Comparison of ENCODE assay signal across 24 cellular contexts in the genomic region with DNA sequence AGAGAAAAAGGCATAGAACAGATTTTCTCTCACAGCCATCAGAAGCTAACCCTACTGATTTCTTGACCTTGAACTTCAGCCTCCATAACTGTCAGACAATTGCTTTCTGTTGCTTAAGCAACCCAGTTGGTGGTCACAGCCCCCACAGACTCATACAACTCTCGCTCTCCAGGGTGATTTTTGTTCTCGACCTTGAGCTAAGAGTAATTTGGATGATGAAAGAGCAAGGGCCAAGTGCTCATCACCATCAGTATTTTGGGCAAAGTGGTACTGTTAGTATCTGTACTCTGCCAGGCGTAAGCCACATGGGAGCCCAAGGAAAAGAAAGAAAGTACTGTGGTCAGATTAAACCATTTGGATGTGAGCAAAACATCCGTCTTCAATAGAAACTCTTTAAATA.
DNase-seq lines count a peak whose midpoint lies in the region; ATAC-seq and TF ChIP-seq lines count a peak whose summit lies in the region.
"Had no signal": no experiment of that assay in that cellular context is flagged by ENCODE, and none has a peak within 500 bp of the region (broad histone marks: within the 10 kb centered on the region; RNA-seq: fewer than 3 reads in every experiment).

No MANE protein-coding gene starts in this region.

- H3K9me3 ChIP-seq in T-helper 17 cell (ENCODE audit: control insufficient read depth, low read length, poor library complexity, severe bottlenecking), result no peaks in the 10 kb centered on the region
- no peaks in the 10 kb centered on the region for H3K9me3 ChIP-seq in naive thymus-derived CD4-positive, alpha-beta T cell (ENCODE audit: control insufficient read depth in 2 of 3, low read length in 3 of 3)
- H3K9me3 ChIP-seq in mucosa of descending colon, result no peaks in the 10 kb centered on the region

- peaks cover 12% of the 10 kb centered on the region for H3K36me3 Mint-ChIP-seq in activated T-cell treated with anti-CD3 and anti-CD28 coated beads, Interleukin-2, amount 50 U/mL, for 24 hours (ENCODE audit: low read depth)
- H3K36me3 Mint-ChIP-seq in T-helper 17 cell (ENCODE audit: low read depth), result peaks cover 2% of the 10 kb centered on the region
- H3K36me3 Mint-ChIP-seq in naive thymus-derived CD4-positive, alpha-beta T cell, result peaks cover 0 to 39% (median 3%) of the 10 kb centered on the region in 5 donors
- H3K36me3 Mint-ChIP-seq in activated CD8-positive, alpha-beta memory T cell treated with anti-CD3 and anti-CD28 coated beads, Interleukin-2, amount 10 ng/mL, durations not matched to agents 7 days and 5 days, result peaks cover 33% of the 10 kb centered on the region

- intact Hi-C loops in naive thymus-derived CD4-positive, alpha-beta T cell (cut with micrococcal nuclease), result no loop called here
- intact Hi-C loops in mucosa of descending colon (cut with DNase I, micrococcal nuclease), result no loop called here

- H3K27me3 Mint-ChIP-seq in activated T-cell treated with anti-CD3 and anti-CD28 coated beads, Interleukin-2, amount 50 U/mL, for 24 hours, result no peaks in the 10 kb centered on the region
- peaks cover 6% of the 10 kb centered on the region for H3K27me3 Mint-ChIP-seq in T-helper 17 cell
- H3K27me3 Mint-ChIP-seq in naive thymus-derived CD4-positive, alpha-beta T cell, result peaks cover 0 to 5% (median 0%) of the 10 kb centered on the region in 5 donors
- H3K27me3 Mint-ChIP-seq in activated CD8-positive, alpha-beta memory T cell treated with anti-CD3 and anti-CD28 coated beads, Interleukin-2, amount 10 ng/mL, durations not matched to agents 7 days and 5 days, result no peaks in the 10 kb centered on the region

- CTCF ChIA-PET in naive thymus-derived CD4-positive, alpha-beta T cell (lab: Charles Lee), result interaction anchor here (0.7 kb wide), 1 partner anchor 129 kb away, joined by 3 read pairs; no protein-coding TSS in a partner anchor
- CTCF ChIA-PET in activated CD8-positive, alpha-beta memory T cell treated with anti-CD3 and anti-CD28 coated beads, Interleukin-2, amount 10 ng/mL, durations not matched to agents 7 days and 5 days (lab: Charles Lee), result interaction anchor here (1.5 to 5.5 kb wide), 3 partner anchors 11 to 540 kb away, joined by 4 to 32 read pairs (median 5); no protein-coding TSS in a partner anchor

- H3K4me3 ChIP-seq in naive thymus-derived CD4-positive, alpha-beta T cell (ENCODE audit: low read length), result no peak overlapping the region
- H3K4me3 ChIP-seq in mucosa of descending colon, result no peak overlapping the region
- H3K4me3 ChIP-seq: PC-9, SK-N-MC had no signal

- peaks cover 76% of the 10 kb centered on the region for H3K4me1 Mint-ChIP-seq in activated T-cell treated with anti-CD3 and anti-CD28 coated beads, Interleukin-2, amount 50 U/mL, for 24 hours (ENCODE audit: low read depth)
- peaks cover 32% of the 10 kb centered on the region for H3K4me1 Mint-ChIP-seq in T-helper 17 cell
- H3K4me1 Mint-ChIP-seq in naive thymus-derived CD4-positive, alpha-beta T cell, result peaks cover 44 to 100% (median 88%) of the 10 kb centered on the region in 7 donors
- peaks cover 50% of the 10 kb centered on the region for H3K4me1 Mint-ChIP-seq in activated CD8-positive, alpha-beta memory T cell treated with anti-CD3 and anti-CD28 coated beads, Interleukin-2, amount 10 ng/mL, durations not matched to agents 7 days and 5 days

- ATAC-seq in T-helper 17 cell, result no peak
- ATAC-seq in naive thymus-derived CD4-positive, alpha-beta T cell, result no peak
- ATAC-seq in omental fat pad (ENCODE audit: low FRiP score), result no peak
- no peak for ATAC-seq in mucosa of descending colon
- no peak for ATAC-seq in activated CD8-positive, alpha-beta memory T cell treated with anti-CD3 and anti-CD28 coated beads, Interleukin-2, amount 10 ng/mL, durations not matched to agents 7 days and 5 days

- no peaks in the 10 kb centered on the region for H3K36me3 ChIP-seq in naive thymus-derived CD4-positive, alpha-beta T cell (ENCODE audit: control insufficient read depth in 2 of 3, insufficient read depth in 3 of 3, low read length in 3 of 3)
- H3K36me3 ChIP-seq in mucosa of descending colon (ENCODE audit: low read depth), result no peaks in the 10 kb centered on the region

- no peaks in the 10 kb centered on the region for H3K9me3 Mint-ChIP-seq in activated T-cell treated with anti-CD3 and anti-CD28 coated beads, Interleukin-2, amount 50 U/mL, for 24 hours
- peaks cover 0 to 4% (median 0%) of the 10 kb centered on the region in 11 donors for H3K9me3 Mint-ChIP-seq in naive thymus-derived CD4-positive, alpha-beta T cell
- no peaks in the 10 kb centered on the region for H3K9me3 Mint-ChIP-seq in activated CD8-positive, alpha-beta memory T cell treated with anti-CD3 and anti-CD28 coated beads, Interleukin-2, amount 10 ng/mL, durations not matched to agents 7 days and 5 days (ENCODE audit: low read depth)

- no peak overlapping the region for H3K4me3 Mint-ChIP-seq in activated T-cell treated with anti-CD3 and anti-CD28 coated beads, Interleukin-2, amount 50 U/mL, for 24 hours
- no peak overlapping the region for H3K4me3 Mint-ChIP-seq in T-helper 17 cell
- no peak overlapping the region for H3K4me3 Mint-ChIP-seq in naive thymus-derived CD4-positive, alpha-beta T cell
- no peak overlapping the region for H3K4me3 Mint-ChIP-seq in activated CD8-positive, alpha-beta memory T cell treated with anti-CD3 and anti-CD28 coated beads, Interleukin-2, amount 10 ng/mL, durations not matched to agents 7 days and 5 days

- POLR2A ChIA-PET in naive thymus-derived CD4-positive, alpha-beta T cell (lab: Charles Lee), result interaction anchor here (1.1 to 1.6 kb wide), 3 partner anchors 15 to 39 kb away, joined by 3 to 5 read pairs (median 3); no protein-coding TSS in a partner anchor

- TF ChIP-seq CTCF in omental fat pad (IDR thresholded peaks at IDR 0.05) (no peak), mucosa of descending colon (IDR thresholded peaks at IDR 0.05) (no peak)

- peak overlapping the region; percentile 45 for H3K27ac Mint-ChIP-seq in activated T-cell treated with anti-CD3 and anti-CD28 coated beads, Interleukin-2, amount 50 U/mL, for 24 hours
- H3K27ac Mint-ChIP-seq in T-helper 17 cell, result peak overlapping the region; percentile 73
- peak overlapping the region in 8 of 9 donors; percentile 20 to 95 (median 76) for H3K27ac Mint-ChIP-seq in naive thymus-derived CD4-positive, alpha-beta T cell
- no peak overlapping the region for H3K27ac Mint-ChIP-seq in activated CD8-positive, alpha-beta memory T cell treated with anti-CD3 and anti-CD28 coated beads, Interleukin-2, amount 10 ng/mL, durations not matched to agents 7 days and 5 days

- H3K27me3 ChIP-seq in naive thymus-derived CD4-positive, alpha-beta T cell (ENCODE audit: control insufficient read depth in 2 of 2, insufficient read depth in 2 of 2, low read length in 2 of 2), result no peaks in the 10 kb centered on the region

- H3K27ac ChIP-seq in naive thymus-derived CD4-positive, alpha-beta T cell (ENCODE audit: low read depth, low read length), result no peak overlapping the region
- H3K27ac ChIP-seq: 22Rv1, C4-2B, KMS-11, PC-9, SK-N-MC had no signal

- no peak for DNase-seq in activated T-cell treated with anti-CD3 and anti-CD28 coated beads, Interleukin-2, amount 50 U/mL, for 24 hours
- DNase-seq in activated T-cell treated with anti-CD3 and anti-CD28 coated beads for 4 hours (no peak), T-helper 17 cell (no peak), medulla oblongata (ENCODE audit: extremely low spot score) (no peak), omental fat pad (ENCODE audit: low spot score) (no peak), mucosa of descending colon (no peak)
- DNase-seq in naive thymus-derived CD4-positive, alpha-beta T cell, result no peak
- DNase-seq in activated CD8-positive, alpha-beta memory T cell treated with anti-CD3 and anti-CD28 coated beads, Interleukin-2, amount 10 ng/mL, durations not matched to agents 7 days and 5 days, result no peak
- DNase-seq: ACHN, COR-L47, DMS79, NCI-H1105, NCI-H146, NCI-H2029, NCI-H226, NCI-H510A treated with DMSO at 0.1 percent for 48 hours, NCI-H748 treated with DMSO at 0.1 percent for 48 hours, PC-9, RPMI8226, SHP77 had no signal

- H3K4me1 ChIP-seq in naive thymus-derived CD4-positive, alpha-beta T cell (ENCODE audit: control insufficient read depth in 2 of 2, insufficient read depth in 2 of 2, low read length in 2 of 2), result peaks cover 47 to 62% of the 10 kb centered on the region in 2 donors
- no peaks in the 10 kb centered on the region for H3K4me1 ChIP-seq in mucosa of descending colon (ENCODE audit: low read depth)
